ENCODE assay signal across 10 cellular contexts in the genomic region with DNA sequence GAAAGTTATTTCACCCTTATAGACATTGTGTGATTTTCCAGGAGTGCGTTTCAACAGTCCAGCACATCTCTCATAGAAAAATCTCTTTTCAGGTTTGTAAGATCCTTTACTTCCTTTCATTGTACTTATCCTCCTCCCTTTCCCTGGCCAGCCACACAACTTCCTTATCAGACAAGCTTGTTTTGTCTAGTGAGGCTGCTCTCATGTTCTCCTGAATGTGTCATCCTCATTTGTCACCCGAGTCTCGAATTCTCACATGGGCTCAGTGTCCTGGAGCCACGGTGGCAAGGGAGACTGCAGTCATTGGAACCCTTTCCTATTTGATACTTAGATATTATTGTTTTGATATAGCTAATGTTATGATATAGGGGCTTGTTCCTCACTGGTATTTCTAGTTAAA. TPM values are rescaled to one million over a fixed set of nuclear protein-coding genes. Genes with fewer than 3 reads are reported as not detected.
DNase-seq lines count a peak whose midpoint lies in the region; ATAC-seq and TF ChIP-seq lines count a peak whose summit lies in the region.
"Had no signal": no experiment of that assay in that cellular context is flagged by ENCODE, and none has a peak within 500 bp of the region (broad histone marks: within the 10 kb centered on the region; RNA-seq: fewer than 3 reads in every experiment).

No MANE protein-coding gene starts in this region.

- no peaks in the 10 kb centered on the region for H3K9me3 ChIP-seq in psoas muscle
- H3K9me3 ChIP-seq: SJSA1 had no signal

- intact Hi-C loops in Right ventricle myocardium superior (cut with DNase I) (no loop called here), psoas muscle (cut with DNase I) (loop anchor here in 1 of 2 donors (5.0 kb wide), 1 partner anchor 42 kb away; no protein-coding TSS in a partner anchor)

- peak overlapping the region; percentile 72 for H3K27ac ChIP-seq in psoas muscle
- H3K27ac ChIP-seq: SJSA1 had no signal

- DNase-seq in HT1080 (ENCODE audit: low read depth) (peak; percentile 9), SKM-1 treated with dmso at 0.1 percent for 144 hours (lab: John Stamatoyannopoulos, UW; ENCODE audit: unreplicated experiment) (peak; percentile 63), Right ventricle myocardium superior (no peak), psoas muscle (peak in 1 of 2 donors; percentile 53), NCI-H510A treated with DMSO at 0.1 percent for 48 hours (lab: John Stamatoyannopoulos, UW) (no peak)
- DNase-seq: activated CD8-positive, alpha-beta T cell treated with anti-CD3 and anti-CD28 coated beads, Interleukin-2, amount 10 ng/mL, durations not matched to agents 7 days and 5 days had no signal

- 18 to 33% (median 23%) methylated on average over 4 of the region's 4 CpGs for WGBS in psoas muscle, 3 donors

- no peak overlapping the region for H3K4me3 ChIP-seq in psoas muscle
- H3K4me3 ChIP-seq: SJSA1 had no signal

- peak; percentile 18 for ATAC-seq in Right ventricle myocardium superior (ENCODE audit: poor library complexity)
- peak; percentile 74 to 90 (median 86) for ATAC-seq in psoas muscle
- ATAC-seq in HG03139 (IDR thresholded peaks at IDR 0.05; ENCODE audit: unreplicated experiment), result no peak
- no peak for ATAC-seq in GM21723 (IDR thresholded peaks at IDR 0.05; ENCODE audit: unreplicated experiment)
- ATAC-seq in HG02678 (IDR thresholded peaks at IDR 0.05; ENCODE audit: unreplicated experiment), result no peak
- ATAC-seq: activated CD8-positive, alpha-beta T cell treated with anti-CD3 and anti-CD28 coated beads, Interleukin-2, amount 10 ng/mL, durations not matched to agents 7 days and 5 days had no signal

- TF ChIP-seq CTCF in psoas muscle (IDR thresholded peaks at IDR 0.05), result no peak

- peaks cover 32% of the 10 kb centered on the region for H3K4me1 ChIP-seq in psoas muscle

- no peaks in the 10 kb centered on the region for H3K36me3 ChIP-seq in psoas muscle (ENCODE audit: insufficient read depth in 1 of 2, low read depth in 1 of 2)
- H3K36me3 ChIP-seq: SJSA1 had no signal

- no peaks in the 10 kb centered on the region for H3K27me3 ChIP-seq in psoas muscle (ENCODE audit: insufficient read depth in 3 of 3, low read length in 2 of 3)
- H3K27me3 ChIP-seq: SJSA1 had no signal

RNA-seq across cellular contexts. Expression of gene SYNPO2, which starts 16.9 kb away (rescaled TPM):
- total RNA-seq in HT1080 (2014; rRNA removed; shearing (Covaris generic)), result 0.08 and 0.37 TPM in 2 replicates
- polyA plus RNA-seq in HT1080 (2015; cell fraction: cytosol; rRNA removed), result 0.08 TPM in 1 of 2 replicates, not detected in the other
- polyA plus RNA-seq in HT1080 (2015; cell fraction: nucleus; rRNA removed), result 0.04 and 0.15 TPM in 2 replicates
- total RNA-seq in Right ventricle myocardium superior, result 196 TPM
- total RNA-seq in psoas muscle, result 1,000 to 10,000 TPM; 1,548 to 2,858 (median 2,312) TPM
- polyA plus RNA-seq in psoas muscle, result 100 to 1,000 TPM in 2 of 3 donors, 10 to 100 TPM in 1; 35.7 to 861 (median 475) TPM

Comparison
In these comparisons a context has a peak if more than half of its experiments do, and no peak if none do; other contexts are left out.
1. DNase-seq: peak in HT1080 (single experiment) and SKM-1 treated with dmso at 0.1 percent for 144 hours (single experiment); none in Right ventricle myocardium superior (single experiment) and NCI-H510A treated with DMSO at 0.1 percent for 48 hours (single experiment).
2. ATAC-seq: peak in Right ventricle myocardium superior (single experiment) and psoas muscle (4 of 4); none in HG03139 (single experiment), GM21723 (single experiment) and HG02678 (single experiment).
3. RNA of gene SYNPO2, which starts 16.9 kb away (total RNA-seq): 1,548 to 2,858 TPM in psoas muscle and 196 TPM in Right ventricle myocardium superior (single experiment); 0.08 to 0.37 TPM in HT1080; every median in the first group is over 100 times any median in the second.